In genomic region chr6:139882234-139882633, GRCh38 we compare ENCODE assay signal across 1 cellular context.
TF ChIP-seq lines count a peak whose summit lies in the region.

No MANE protein-coding gene starts in this region.

TF ChIP-seq in IMR-90, 13 proteins besides CTCF, POLR2A, EP300 and RAD21 (continued from another document):
- 0 out of 2 replicates have a peak, but pooled peaks have one; percentile 68 for TF ChIP-seq CHD1 (IDR thresholded peaks at IDR 0.05; ENCODE audit: low read depth, low read length)
- peak; percentile 38; the same call in 1 of the 2 replicates for TF ChIP-seq FOS (IDR thresholded peaks at IDR 0.05; ENCODE audit: low read depth, low read length)
- no peak for TF ChIP-seq SMC3 (IDR thresholded peaks at IDR 0.05; ENCODE audit: low read depth, low read length)
- no peak for TF ChIP-seq RFX5 (IDR thresholded peaks at IDR 0.05; ENCODE audit: low read depth, low read length)
- TF ChIP-seq MXI1 (IDR thresholded peaks at IDR 0.05; ENCODE audit: borderline replicate concordance, low read depth, low read length): no peak
- no peak for TF ChIP-seq MAFK (IDR thresholded peaks at IDR 0.05; ENCODE audit: low read depth, low read length)
- no peak for TF ChIP-seq CEBPB (IDR thresholded peaks at IDR 0.05; ENCODE audit: low read depth, low read length)
